Comparison of ENCODE assay signal across 8 cellular contexts in the genomic region with DNA sequence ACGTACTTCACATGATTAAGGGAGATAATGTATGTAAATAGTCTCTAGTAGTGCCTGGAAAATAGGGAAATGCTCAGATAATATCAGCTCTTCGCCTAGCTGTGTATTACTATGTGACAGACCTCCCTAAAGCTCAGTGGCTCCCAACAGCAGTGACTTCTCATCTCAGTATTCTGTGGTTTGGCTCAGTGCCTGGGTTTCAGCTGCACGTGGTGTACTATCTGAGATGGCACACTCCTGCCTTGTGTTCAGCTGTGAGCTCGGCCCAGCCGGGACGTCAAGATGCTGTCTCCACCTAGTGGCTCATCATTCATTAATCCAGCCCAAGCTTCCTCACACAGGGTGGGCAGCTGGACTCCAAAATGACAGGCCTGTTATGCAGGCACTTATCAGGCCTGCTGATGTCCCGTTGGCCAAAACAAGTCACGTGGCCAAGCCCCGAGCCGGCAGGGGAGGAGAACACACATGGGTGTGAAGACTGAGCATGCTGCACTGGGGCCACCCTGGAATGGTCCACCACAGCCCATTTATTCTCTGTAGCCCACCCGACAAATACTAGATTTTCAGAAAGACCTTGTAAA. TPM values are rescaled to one million over a fixed set of nuclear protein-coding genes. Genes with fewer than 3 reads are reported as not detected.
A peak's percentile ranks its signal among the peaks of the same experiment; 100 is the strongest.
DNase-seq lines count a peak whose midpoint lies in the region; ATAC-seq, FAIRE-seq and TF ChIP-seq lines count a peak whose summit lies in the region.

No MANE protein-coding gene starts in this region.

- H4K5ac ChIP-seq in IMR-90 (ENCODE audit: low read depth, low read length): no peak overlapping the region

- no peak overlapping the region for H3K56ac ChIP-seq in IMR-90 (ENCODE audit: extremely low read depth, insufficient read depth, low read length)

- H2AK9ac ChIP-seq in IMR-90 (replicated peaks; ENCODE audit: low read depth, low read length, poor library complexity): peak overlapping the region; percentile 13

- peaks cover 14% of the 10 kb centered on the region for H3K4me1 ChIP-seq in IMR-90 (ENCODE audit: control insufficient read depth, insufficient read depth, low read length)
- peaks cover 19% of the 10 kb centered on the region for H3K4me1 ChIP-seq in SJCRH30

- H2BK15ac ChIP-seq in IMR-90 (ENCODE audit: low read depth, low read length): no peak overlapping the region

- TF ChIP-seq POLR2A in IMR-90 (IDR thresholded peaks at IDR 0.05; ENCODE audit: low read depth, low read length): no peak

- peak overlapping the region; percentile 71 for H2BK5ac ChIP-seq in IMR-90 (ENCODE audit: low read depth, low read length, poor library complexity, severe bottlenecking)

- peak; percentile 96 for DNase-seq in DMS79 treated with DMSO at 0.1 percent for 48 hours (lab: John Stamatoyannopoulos, UW)
- DNase-seq in IMR-90: peak; percentile 100
- peak; percentile 100 for DNase-seq in SJCRH30
- DNase-seq in activated gamma-delta T cell (lab: John Stamatoyannopoulos, UW): peak; percentile 21
- peak; percentile 51 to 71 for DNase-seq in frontal cortex (ENCODE audit: low spot score in 2 of 2)
- peak; percentile 97 for DNase-seq in posterior vena cava (ENCODE audit: low spot score)
- DNase-seq in ureter (ENCODE audit: low spot score): peak; percentile 96

- no TSS peak for BruUV-seq in IMR-90 (replicated peaks; lab: Mats Ljungman, UMichigan)

- peaks cover 32 to 77% of the 10 kb centered on the region in 2 experiments for H3K79me1 ChIP-seq in IMR-90 (ENCODE audit: low read depth in 1 of 2, low read length in 2 of 2)

- H3K9me3 ChIP-seq in IMR-90 (ENCODE audit: control insufficient read depth, insufficient read depth, low read length) (no peaks in the 10 kb centered on the region), SJCRH30 (replicated peaks) (no peaks in the 10 kb centered on the region)

- peak; percentile 68 for TF ChIP-seq CTCF in IMR-90 (conservative IDR thresholded peaks at IDR 0.05; ENCODE audit: low read depth, low read length)

- POLR2A ChIA-PET in IMR-90 (lab: Charles Lee; ENCODE audit: unreplicated experiment): no interaction called here

- peak; percentile 61 for TF ChIP-seq RAD21 in IMR-90 (IDR thresholded peaks at IDR 0.05; ENCODE audit: low read length)

- dilution Hi-C loops in IMR-90 (cut with HindIII; ENCODE audit: low sequenced_read_pairs, unreplicated experiment): no loop called here

- H4K20me1 ChIP-seq in IMR-90 (ENCODE audit: insufficient read depth, low read length): peaks cover 17% of the 10 kb centered on the region

- H3K4me3 ChIP-seq in IMR-90 (ENCODE audit: insufficient read depth, low read depth, low read length) (no peak overlapping the region), SJCRH30 (no peak overlapping the region)

- no peak overlapping the region for H3K4ac ChIP-seq in IMR-90 (ENCODE audit: low read depth, low read length)

- no peak overlapping the region for H3K14ac ChIP-seq in IMR-90 (replicated peaks; ENCODE audit: low read depth, low read length)

- H2BK20ac ChIP-seq in IMR-90 (ENCODE audit: low read depth, low read length): no peak overlapping the region

- CTCF ChIA-PET in IMR-90 (lab: Yijun Ruan, JAX): interaction anchor here (0.5 to 2.0 kb wide), 11 partner anchors 9 to 231 kb away, joined by 3 to 9 read pairs (median 5); partner anchors contain the start of genes CTPS1 and SLFNL1

- no peak overlapping the region for H3K18ac ChIP-seq in IMR-90 (ENCODE audit: low read depth, low read length)

- H3K27ac ChIP-seq in IMR-90 (ENCODE audit: insufficient read depth, low read length) (no peak overlapping the region), SJCRH30 (0 out of 2 replicates have a peak overlapping the region, but pooled peaks have one; percentile 5)

- H2BK120ac ChIP-seq in IMR-90 (ENCODE audit: low read depth, low read length): 0 out of 2 replicates have a peak overlapping the region, but pooled peaks have one; percentile 7

- H4K8ac ChIP-seq in IMR-90 (ENCODE audit: low read depth in 2 of 2, low read length in 2 of 2): 0 out of 4 replicates have a peak overlapping the region, but pooled peaks of 1 of the 2 experiments have one; percentile 6

- no peak overlapping the region for H3K23ac ChIP-seq in IMR-90 (ENCODE audit: low read depth, low read length)

- FAIRE-seq in frontal cortex (lab: Jason Lieb, UNC): no peak

- H3K4me2 ChIP-seq in IMR-90 (ENCODE audit: low read depth, low read length): no peak overlapping the region

- in situ Hi-C loops in IMR-90 (cut with MboI; ENCODE audit: low sequenced_read_pairs): no loop called here

- H3K27me3 ChIP-seq in IMR-90 (ENCODE audit: control insufficient read depth, insufficient read depth, low read length) (no peaks in the 10 kb centered on the region), SJCRH30 (no peaks in the 10 kb centered on the region)

- H3K9ac ChIP-seq in IMR-90 (ENCODE audit: low read depth, low read length): no peak overlapping the region

- H4K91ac ChIP-seq in IMR-90 (ENCODE audit: insufficient read depth, low read depth, low read length): no peak overlapping the region

- no peak overlapping the region for H2AK5ac ChIP-seq in IMR-90 (ENCODE audit: low read depth, low read length)

- peaks cover 16% of the 10 kb centered on the region for H3K9me1 ChIP-seq in IMR-90 (ENCODE audit: insufficient read depth, low read length)

- intact Hi-C loops in IMR-90 (cut with micrococcal nuclease): loop anchor here (1.0 kb wide), 1 partner anchor 155 kb away; no protein-coding TSS in a partner anchor
- intact Hi-C loops in posterior vena cava (cut with DNase I): no loop called here

- ATAC-seq in GM21529 (IDR thresholded peaks at IDR 0.05; ENCODE audit: unreplicated experiment) (peak; percentile 98), IMR-90 (ENCODE audit: low read depth) (peak; percentile 96)

- peaks cover 41% of the 10 kb centered on the region for H3K36me3 ChIP-seq in IMR-90 (ENCODE audit: control insufficient read depth, insufficient read depth, low read length)
- peaks cover 95% of the 10 kb centered on the region for H3K36me3 ChIP-seq in SJCRH30

- peak overlapping the region; percentile 64 for H2AFZ ChIP-seq in IMR-90 (replicated peaks; ENCODE audit: low read length, poor library complexity)

- no CpG with 5 or more reads among the region's 11 CpGs for WGBS in IMR-90 (ENCODE audit: extremely low coverage in 2 of 2, insufficient read length in 1 of 2), 2 experiments

TF ChIP-seq in IMR-90, 13 proteins besides CTCF, POLR2A, EP300 and RAD21:
- TF ChIP-seq RCOR1 (IDR thresholded peaks at IDR 0.05; ENCODE audit: insufficient replicate concordance, low read length) (peak; percentile 43), BHLHE40 (IDR thresholded peaks at IDR 0.05; ENCODE audit: low read depth, low read length) (peak; percentile 98), NFE2L2 (IDR thresholded peaks at IDR 0.05; ENCODE audit: low read depth, low read length) (no peak), RFX5 (IDR thresholded peaks at IDR 0.05; ENCODE audit: low read depth, low read length) (0 out of 2 replicates have a peak, but pooled peaks have one; percentile 17), CHD1 (IDR thresholded peaks at IDR 0.05; ENCODE audit: low read depth, low read length) (no peak), FOS (IDR thresholded peaks at IDR 0.05; ENCODE audit: low read depth, low read length) (peak; percentile 39; the same call in 1 of the 2 replicates), MAZ (IDR thresholded peaks at IDR 0.05; ENCODE audit: borderline replicate concordance, low read depth, low read length) (peak; percentile 25; the same call in 1 of the 2 replicates), SMC3 (IDR thresholded peaks at IDR 0.05; ENCODE audit: low read depth, low read length) (peak; percentile 58), MXI1 (IDR thresholded peaks at IDR 0.05; ENCODE audit: borderline replicate concordance, low read depth, low read length) (peak; percentile 99), CEBPB (IDR thresholded peaks at IDR 0.05; ENCODE audit: low read depth, low read length) (no peak)
- TF ChIP-seq, protein P1, sequence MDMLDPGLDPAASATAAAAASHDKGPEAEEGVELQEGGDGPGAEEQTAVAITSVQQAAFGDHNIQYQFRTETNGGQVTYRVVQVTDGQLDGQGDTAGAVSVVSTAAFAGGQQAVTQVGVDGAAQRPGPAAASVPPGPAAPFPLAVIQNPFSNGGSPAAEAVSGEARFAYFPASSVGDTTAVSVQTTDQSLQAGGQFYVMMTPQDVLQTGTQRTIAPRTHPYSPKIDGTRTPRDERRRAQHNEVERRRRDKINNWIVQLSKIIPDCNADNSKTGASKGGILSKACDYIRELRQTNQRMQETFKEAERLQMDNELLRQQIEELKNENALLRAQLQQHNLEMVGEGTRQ (IDR thresholded peaks at IDR 0.05; ENCODE audit: low read depth, low read length): peak; percentile 93

RNA-seq across cellular contexts. Expression of gene SLFNL1, which starts 17.8 kb away (rescaled TPM):
- total RNA-seq in IMR-90 (2012; rRNA removed): under 0.01 TPM in 2 replicates
- 0.07 and 0.09 TPM in 2 replicates for polyA plus RNA-seq in IMR-90 (2012; rRNA removed)
- 0.02 TPM in 1 of 2 replicates, not detected in the other for polyA plus RNA-seq in IMR-90 (2012; cell fraction: cytosol; rRNA removed)
- polyA plus RNA-seq in IMR-90 (2012; cell fraction: nucleus; rRNA removed; ENCODE audit: low replicate concordance): 0.30 and 0.76 TPM in 2 replicates
- 0.18 and 0.26 TPM in 2 replicates for total RNA-seq in SJCRH30 (2014; rRNA removed; shearing (Covaris generic))
- 0.82 TPM for total RNA-seq in frontal cortex
- total RNA-seq in posterior vena cava: under 1 TPM; 0.14 to 0.38 TPM
- 0.68 TPM for total RNA-seq in ureter

RNA-seq across cellular contexts. Expression of gene CTPS1, which starts 24.2 kb away (rescaled TPM):
- 41.0 and 45.5 TPM in 2 replicates for total RNA-seq in IMR-90 (2012; rRNA removed)
- 40.4 and 43.2 TPM in 2 replicates for polyA plus RNA-seq in IMR-90 (2012; rRNA removed)
- polyA plus RNA-seq in IMR-90 (2012; cell fraction: cytosol; rRNA removed): 11.2 and 42.3 TPM in 2 replicates
- 23.0 and 58.3 TPM in 2 replicates for polyA plus RNA-seq in IMR-90 (2012; cell fraction: nucleus; rRNA removed; ENCODE audit: low replicate concordance)
- total RNA-seq in SJCRH30 (2014; rRNA removed; shearing (Covaris generic)): 96.2 and 112 TPM in 2 replicates
- 14.7 TPM for total RNA-seq in frontal cortex
- total RNA-seq in posterior vena cava: 10 to 100 TPM; 37.7 to 39.1 TPM
- total RNA-seq in ureter: 51.0 TPM

Comparison
In these comparisons a context has a peak if more than half of its experiments do, and no peak if none do; other contexts are left out.
1. DNase-seq: peak in every context shown above with its lines; median percentile 100 in IMR-90; 100 in SJCRH30; 97 in posterior vena cava; 96 in DMS79 treated with DMSO at 0.1 percent for 48 hours; 96 in ureter; 61 in frontal cortex; 21 in activated gamma-delta T cell.